In the genomic region with DNA sequence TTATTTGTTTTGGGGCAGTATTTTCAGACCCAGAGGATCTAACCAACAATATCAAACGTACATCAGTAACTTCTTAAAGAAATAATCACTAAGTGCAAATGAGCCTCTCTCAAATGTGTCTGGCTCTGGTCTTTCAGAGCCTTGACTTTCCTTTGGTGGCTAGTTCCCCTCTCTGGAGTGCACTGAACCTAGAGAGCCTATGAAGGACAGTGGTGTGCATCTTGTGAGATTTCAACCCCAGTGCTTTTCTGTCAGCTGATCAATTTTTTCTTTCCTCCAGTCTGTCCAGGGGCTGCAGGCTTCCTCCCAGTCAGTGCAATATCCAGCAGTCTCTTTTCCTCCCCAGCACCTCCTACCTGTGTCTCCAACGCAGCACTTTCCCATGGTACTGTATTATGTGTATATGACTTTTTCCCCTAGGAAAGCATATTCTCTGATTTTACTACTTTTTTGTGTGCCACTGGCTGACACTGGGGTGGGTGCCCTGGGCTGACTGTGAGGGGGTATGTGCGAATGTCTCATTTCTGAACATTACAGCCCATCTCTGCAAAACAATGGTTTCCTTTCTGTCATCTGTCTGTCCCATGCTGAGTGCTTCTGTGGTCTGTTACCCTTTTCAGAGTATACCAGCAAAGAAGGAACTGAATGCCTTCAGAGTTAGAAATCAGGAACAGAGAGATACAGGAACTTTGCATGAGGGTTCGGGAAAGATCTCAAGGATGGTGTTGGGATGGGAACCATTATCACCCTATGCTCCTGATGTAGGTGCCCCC, we compare ENCODE assay signal across 29 cellular contexts.
"Had no signal": no experiment of that assay in that cellular context is flagged by ENCODE, and none has a peak within 500 bp of the region (broad histone marks: within the 10 kb centered on the region; RNA-seq: fewer than 3 reads in every experiment).

No MANE protein-coding gene starts in this region.

- ATAC-seq: activated CD8-positive, alpha-beta memory T cell treated with anti-CD3 and anti-CD28 coated beads, Interleukin-2, amount 10 ng/mL, durations not matched to agents 7 days and 5 days; activated CD8-positive, alpha-beta T cell treated with anti-CD3 and anti-CD28 coated beads, Interleukin-2, amount 10 ng/mL, durations not matched to agents 7 days and 5 days; mucosa of descending colon; psoas muscle; stimulated activated effector memory CD8-positive, alpha-beta T cell treated with anti-CD3 and anti-CD28 coated beads, Interleukin-12 subunit alpha, Interleukin-12 subunit beta, amount 100 ng/mL, for 72 hours; upper lobe of right lung had no signal

- H3K4me3 Mint-ChIP-seq: activated B cell treated with CpG ODN at 0.5 μM for 24 hours; activated CD8-positive, alpha-beta memory T cell treated with anti-CD3 and anti-CD28 coated beads, Interleukin-2, amount 10 ng/mL, durations not matched to agents 7 days and 5 days; activated CD8-positive, alpha-beta T cell treated with anti-CD3 and anti-CD28 coated beads, Interleukin-2, amount 10 ng/mL, durations not matched to agents 7 days and 5 days; activated naive CD8-positive, alpha-beta T cell; nephron; stimulated activated effector memory CD8-positive, alpha-beta T cell treated with anti-CD3 and anti-CD28 coated beads, Interleukin-12 subunit alpha, Interleukin-12 subunit beta, amount 100 ng/mL, for 72 hours had no signal

- H3K36me3 Mint-ChIP-seq: activated CD8-positive, alpha-beta memory T cell treated with anti-CD3 and anti-CD28 coated beads, Interleukin-2, amount 10 ng/mL, durations not matched to agents 7 days and 5 days; activated naive CD8-positive, alpha-beta T cell; stimulated activated effector memory CD8-positive, alpha-beta T cell treated with anti-CD3 and anti-CD28 coated beads, Interleukin-12 subunit alpha, Interleukin-12 subunit beta, amount 100 ng/mL, for 72 hours had no signal

- H3K36me3 ChIP-seq: colonic mucosa, esophagus squamous epithelium, left ventricle myocardium inferior, sigmoid colon, suprapubic skin, tibial artery, upper lobe of right lung had no signal

- H3K9me3 Mint-ChIP-seq: activated B cell treated with CpG ODN at 0.5 μM for 24 hours, nephron had no signal

- H3K27ac ChIP-seq: colonic mucosa, epithelial cell of prostate, esophagus squamous epithelium, left ventricle myocardium inferior, parathyroid adenoma, psoas muscle, sigmoid colon, suprapubic skin, tibial artery, upper lobe of right lung had no signal

- H3K27me3 ChIP-seq: colonic mucosa, sigmoid colon, suprapubic skin, tibial artery had no signal

- H3K9me3 ChIP-seq: colonic mucosa, esophagus squamous epithelium, left ventricle myocardium inferior, mucosa of descending colon, psoas muscle, sigmoid colon, suprapubic skin, tibial artery, upper lobe of right lung had no signal

- H3K4me1 Mint-ChIP-seq: activated CD8-positive, alpha-beta memory T cell treated with anti-CD3 and anti-CD28 coated beads, Interleukin-2, amount 10 ng/mL, durations not matched to agents 7 days and 5 days; stimulated activated effector memory CD8-positive, alpha-beta T cell treated with anti-CD3 and anti-CD28 coated beads, Interleukin-12 subunit alpha, Interleukin-12 subunit beta, amount 100 ng/mL, for 72 hours had no signal

- H2AFZ ChIP-seq: parathyroid adenoma had no signal

- H3K27me3 Mint-ChIP-seq: activated B cell treated with CpG ODN at 0.5 μM for 24 hours; activated CD8-positive, alpha-beta memory T cell treated with anti-CD3 and anti-CD28 coated beads, Interleukin-2, amount 10 ng/mL, durations not matched to agents 7 days and 5 days; activated naive CD8-positive, alpha-beta T cell had no signal

- H3K4me3 ChIP-seq: colonic mucosa, esophagus squamous epithelium, left ventricle myocardium inferior, lung, mucosa of descending colon, psoas muscle, sigmoid colon, suprapubic skin, tibial artery, upper lobe of right lung had no signal

- DNase-seq: activated B cell treated with CpG ODN at 0.5 μM for 24 hours; activated CD8-positive, alpha-beta memory T cell treated with anti-CD3 and anti-CD28 coated beads, Interleukin-2, amount 10 ng/mL, durations not matched to agents 7 days and 5 days; activated CD8-positive, alpha-beta T cell treated with anti-CD3 and anti-CD28 coated beads, Interleukin-2, amount 10 ng/mL, durations not matched to agents 7 days and 5 days; activated naive CD4-positive, alpha-beta T cell treated with Interleukin-2 at 50 U/mL for 16 hours; activated T-cell treated with anti-CD3 and anti-CD28 coated beads, Interleukin-2, amount 50 U/mL, for 48 hours; anterior cingulate cortex; colonic mucosa; effector CD8-positive, alpha-beta T cell; esophagus squamous epithelium; glutamatergic neuron; islet precursor cell; left ventricle myocardium inferior; mesendoderm; mucosa of descending colon; nucleus accumbens; psoas muscle; sigmoid colon; small intestine; stimulated activated CD4-positive, alpha-beta T cell treated with anti-CD3 and anti-CD28 coated beads, Interleukin-4, amount 100 ng/mL, for 24 hours; T-helper 2 cell; tibial artery; upper lobe of right lung had no signal

- H3K4me1 ChIP-seq: colonic mucosa, left ventricle myocardium inferior, parathyroid adenoma, psoas muscle, sigmoid colon, tibial artery, upper lobe of right lung had no signal

- H3K9ac ChIP-seq: parathyroid adenoma had no signal

- H3K27ac Mint-ChIP-seq: activated B cell treated with CpG ODN at 0.5 μM for 24 hours; activated CD8-positive, alpha-beta memory T cell treated with anti-CD3 and anti-CD28 coated beads, Interleukin-2, amount 10 ng/mL, durations not matched to agents 7 days and 5 days; activated CD8-positive, alpha-beta T cell treated with anti-CD3 and anti-CD28 coated beads, Interleukin-2, amount 10 ng/mL, durations not matched to agents 7 days and 5 days; activated naive CD8-positive, alpha-beta T cell; nephron; stimulated activated effector memory CD8-positive, alpha-beta T cell treated with anti-CD3 and anti-CD28 coated beads, Interleukin-12 subunit alpha, Interleukin-12 subunit beta, amount 100 ng/mL, for 72 hours had no signal

- H3K79me2 ChIP-seq: parathyroid adenoma had no signal
